ENCODE assay signal across 1 cellular context in the genomic region with DNA sequence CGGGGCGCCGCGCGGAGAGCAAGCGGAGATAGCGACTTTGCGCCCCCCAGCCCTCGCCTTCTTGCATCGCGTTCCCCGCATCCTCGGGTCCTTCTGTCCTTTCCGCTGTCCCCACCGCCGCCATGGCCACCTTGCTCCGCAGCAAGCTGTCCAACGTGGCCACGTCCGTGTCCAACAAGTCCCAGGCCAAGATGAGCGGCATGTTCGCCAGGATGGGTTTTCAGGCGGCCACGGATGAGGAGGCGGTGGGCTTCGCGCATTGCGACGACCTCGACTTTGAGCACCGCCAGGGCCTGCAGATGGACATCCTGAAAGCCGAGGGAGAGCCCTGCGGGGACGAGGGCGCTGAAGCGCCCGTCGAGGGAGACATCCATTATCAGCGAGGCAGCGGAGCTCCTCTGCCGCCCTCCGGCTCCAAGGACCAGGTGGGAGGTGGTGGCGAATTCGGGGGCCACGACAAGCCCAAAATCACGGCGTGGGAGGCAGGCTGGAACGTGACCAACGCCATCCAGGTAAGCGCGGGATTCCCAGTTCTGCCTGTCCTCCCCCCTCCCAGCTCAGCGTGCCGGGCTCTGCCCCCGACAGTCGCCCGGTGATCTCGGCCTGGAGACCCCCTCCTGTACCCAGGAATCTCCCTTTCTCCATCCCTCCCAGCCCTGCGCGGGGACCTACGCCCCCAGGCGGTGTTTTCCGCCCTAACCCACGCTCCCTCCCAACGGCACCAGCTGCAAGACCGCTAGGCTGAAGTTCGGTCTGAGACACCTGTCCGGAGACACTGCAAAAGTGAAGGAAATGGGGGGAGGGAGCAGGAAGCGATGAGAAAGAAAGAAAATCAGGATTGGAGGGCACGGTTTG.
TF ChIP-seq lines count a peak whose summit lies in the region.

No MANE protein-coding gene starts in this region.

TF ChIP-seq in WTC11, 78 proteins besides CTCF, POLR2A, EP300 and RAD21 (continued from another document and continues in another):
- TF ChIP-seq, protein P1, sequence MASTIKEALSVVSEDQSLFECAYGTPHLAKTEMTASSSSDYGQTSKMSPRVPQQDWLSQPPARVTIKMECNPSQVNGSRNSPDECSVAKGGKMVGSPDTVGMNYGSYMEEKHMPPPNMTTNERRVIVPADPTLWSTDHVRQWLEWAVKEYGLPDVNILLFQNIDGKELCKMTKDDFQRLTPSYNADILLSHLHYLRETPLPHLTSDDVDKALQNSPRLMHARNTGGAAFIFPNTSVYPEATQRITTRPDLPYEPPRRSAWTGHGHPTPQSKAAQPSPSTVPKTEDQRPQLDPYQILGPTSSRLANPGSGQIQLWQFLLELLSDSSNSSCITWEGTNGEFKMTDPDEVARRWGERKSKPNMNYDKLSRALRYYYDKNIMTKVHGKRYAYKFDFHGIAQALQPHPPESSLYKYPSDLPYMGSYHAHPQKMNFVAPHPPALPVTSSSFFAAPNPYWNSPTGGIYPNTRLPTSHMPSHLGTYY (CRISPR knock-in tag; IDR thresholded peaks at IDR 0.05) = no peak
- TF ChIP-seq, protein P2, sequence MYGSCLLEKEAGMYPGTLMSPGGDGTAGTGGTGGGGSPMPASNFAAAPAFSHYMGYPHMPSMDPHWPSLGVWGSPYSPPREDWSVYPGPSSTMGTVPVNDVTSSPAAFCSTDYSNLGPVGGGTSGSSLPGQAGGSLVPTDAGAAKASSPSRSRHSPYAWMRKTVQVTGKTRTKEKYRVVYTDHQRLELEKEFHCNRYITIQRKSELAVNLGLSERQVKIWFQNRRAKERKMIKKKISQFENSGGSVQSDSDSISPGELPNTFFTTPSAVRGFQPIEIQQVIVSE (CRISPR knock-in tag; IDR thresholded peaks at IDR 0.05; ENCODE audit: borderline replicate concordance) = no peak
- no peak for TF ChIP-seq ZNF423 (CRISPR knock-in tag; IDR thresholded peaks at IDR 0.05)
- TF ChIP-seq TEAD4 (CRISPR knock-in tag; IDR thresholded peaks at IDR 0.05) = peak; percentile 61; the same call in 1 of the 2 replicates
- TF ChIP-seq JUN (CRISPR knock-in tag; IDR thresholded peaks at IDR 0.05) = no peak
- TF ChIP-seq ZBTB21 (CRISPR knock-in tag; IDR thresholded peaks at IDR 0.05; ENCODE audit: borderline replicate concordance) = no peak
- TF ChIP-seq, protein P3, sequence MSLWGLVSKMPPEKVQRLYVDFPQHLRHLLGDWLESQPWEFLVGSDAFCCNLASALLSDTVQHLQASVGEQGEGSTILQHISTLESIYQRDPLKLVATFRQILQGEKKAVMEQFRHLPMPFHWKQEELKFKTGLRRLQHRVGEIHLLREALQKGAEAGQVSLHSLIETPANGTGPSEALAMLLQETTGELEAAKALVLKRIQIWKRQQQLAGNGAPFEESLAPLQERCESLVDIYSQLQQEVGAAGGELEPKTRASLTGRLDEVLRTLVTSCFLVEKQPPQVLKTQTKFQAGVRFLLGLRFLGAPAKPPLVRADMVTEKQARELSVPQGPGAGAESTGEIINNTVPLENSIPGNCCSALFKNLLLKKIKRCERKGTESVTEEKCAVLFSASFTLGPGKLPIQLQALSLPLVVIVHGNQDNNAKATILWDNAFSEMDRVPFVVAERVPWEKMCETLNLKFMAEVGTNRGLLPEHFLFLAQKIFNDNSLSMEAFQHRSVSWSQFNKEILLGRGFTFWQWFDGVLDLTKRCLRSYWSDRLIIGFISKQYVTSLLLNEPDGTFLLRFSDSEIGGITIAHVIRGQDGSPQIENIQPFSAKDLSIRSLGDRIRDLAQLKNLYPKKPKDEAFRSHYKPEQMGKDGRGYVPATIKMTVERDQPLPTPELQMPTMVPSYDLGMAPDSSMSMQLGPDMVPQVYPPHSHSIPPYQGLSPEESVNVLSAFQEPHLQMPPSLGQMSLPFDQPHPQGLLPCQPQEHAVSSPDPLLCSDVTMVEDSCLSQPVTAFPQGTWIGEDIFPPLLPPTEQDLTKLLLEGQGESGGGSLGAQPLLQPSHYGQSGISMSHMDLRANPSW (CRISPR knock-in tag; conservative IDR thresholded peaks at IDR 0.05; ENCODE audit: low read depth) = no peak
- TF ChIP-seq, protein P4, sequence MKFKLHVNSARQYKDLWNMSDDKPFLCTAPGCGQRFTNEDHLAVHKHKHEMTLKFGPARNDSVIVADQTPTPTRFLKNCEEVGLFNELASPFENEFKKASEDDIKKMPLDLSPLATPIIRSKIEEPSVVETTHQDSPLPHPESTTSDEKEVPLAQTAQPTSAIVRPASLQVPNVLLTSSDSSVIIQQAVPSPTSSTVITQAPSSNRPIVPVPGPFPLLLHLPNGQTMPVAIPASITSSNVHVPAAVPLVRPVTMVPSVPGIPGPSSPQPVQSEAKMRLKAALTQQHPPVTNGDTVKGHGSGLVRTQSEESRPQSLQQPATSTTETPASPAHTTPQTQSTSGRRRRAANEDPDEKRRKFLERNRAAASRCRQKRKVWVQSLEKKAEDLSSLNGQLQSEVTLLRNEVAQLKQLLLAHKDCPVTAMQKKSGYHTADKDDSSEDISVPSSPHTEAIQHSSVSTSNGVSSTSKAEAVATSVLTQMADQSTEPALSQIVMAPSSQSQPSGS (CRISPR knock-in tag; IDR thresholded peaks at IDR 0.05; ENCODE audit: borderline replicate concordance, low read depth) = no peak
- TF ChIP-seq ZNF416 (CRISPR knock-in tag; IDR thresholded peaks at IDR 0.05) = no peak
- no peak for TF ChIP-seq HMGA2 (CRISPR knock-in tag; IDR thresholded peaks at IDR 0.05)
- TF ChIP-seq, protein P5, sequence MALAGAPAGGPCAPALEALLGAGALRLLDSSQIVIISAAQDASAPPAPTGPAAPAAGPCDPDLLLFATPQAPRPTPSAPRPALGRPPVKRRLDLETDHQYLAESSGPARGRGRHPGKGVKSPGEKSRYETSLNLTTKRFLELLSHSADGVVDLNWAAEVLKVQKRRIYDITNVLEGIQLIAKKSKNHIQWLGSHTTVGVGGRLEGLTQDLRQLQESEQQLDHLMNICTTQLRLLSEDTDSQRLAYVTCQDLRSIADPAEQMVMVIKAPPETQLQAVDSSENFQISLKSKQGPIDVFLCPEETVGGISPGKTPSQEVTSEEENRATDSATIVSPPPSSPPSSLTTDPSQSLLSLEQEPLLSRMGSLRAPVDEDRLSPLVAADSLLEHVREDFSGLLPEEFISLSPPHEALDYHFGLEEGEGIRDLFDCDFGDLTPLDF (CRISPR knock-in tag; IDR thresholded peaks at IDR 0.05) = no peak
- TF ChIP-seq RORB (CRISPR knock-in tag; IDR thresholded peaks at IDR 0.05) = no peak
- TF ChIP-seq ETV6 (CRISPR knock-in tag; IDR thresholded peaks at IDR 0.05) = no peak
- no peak; the same call in 1 of the 2 replicates for TF ChIP-seq CREM (CRISPR knock-in tag; IDR thresholded peaks at IDR 0.05)
- TF ChIP-seq, protein P6, sequence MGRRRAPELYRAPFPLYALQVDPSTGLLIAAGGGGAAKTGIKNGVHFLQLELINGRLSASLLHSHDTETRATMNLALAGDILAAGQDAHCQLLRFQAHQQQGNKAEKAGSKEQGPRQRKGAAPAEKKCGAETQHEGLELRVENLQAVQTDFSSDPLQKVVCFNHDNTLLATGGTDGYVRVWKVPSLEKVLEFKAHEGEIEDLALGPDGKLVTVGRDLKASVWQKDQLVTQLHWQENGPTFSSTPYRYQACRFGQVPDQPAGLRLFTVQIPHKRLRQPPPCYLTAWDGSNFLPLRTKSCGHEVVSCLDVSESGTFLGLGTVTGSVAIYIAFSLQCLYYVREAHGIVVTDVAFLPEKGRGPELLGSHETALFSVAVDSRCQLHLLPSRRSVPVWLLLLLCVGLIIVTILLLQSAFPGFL (CRISPR knock-in tag; IDR thresholded peaks at IDR 0.05; ENCODE audit: borderline replicate concordance) = no peak
- TF ChIP-seq, protein P7, sequence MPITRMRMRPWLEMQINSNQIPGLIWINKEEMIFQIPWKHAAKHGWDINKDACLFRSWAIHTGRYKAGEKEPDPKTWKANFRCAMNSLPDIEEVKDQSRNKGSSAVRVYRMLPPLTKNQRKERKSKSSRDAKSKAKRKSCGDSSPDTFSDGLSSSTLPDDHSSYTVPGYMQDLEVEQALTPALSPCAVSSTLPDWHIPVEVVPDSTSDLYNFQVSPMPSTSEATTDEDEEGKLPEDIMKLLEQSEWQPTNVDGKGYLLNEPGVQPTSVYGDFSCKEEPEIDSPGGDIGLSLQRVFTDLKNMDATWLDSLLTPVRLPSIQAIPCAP (CRISPR knock-in tag; IDR thresholded peaks at IDR 0.05) = no peak
- TF ChIP-seq NR3C1 (CRISPR knock-in tag; conservative IDR thresholded peaks at IDR 0.05; ENCODE audit: low read depth) = 0 out of 2 replicates have a peak, but pooled peaks have one; percentile 24
- no peak for TF ChIP-seq NFATC4 (CRISPR knock-in tag; IDR thresholded peaks at IDR 0.05)
- peak; percentile 71; the same call in 1 of the 2 replicates for TF ChIP-seq FOXP1 (CRISPR knock-in tag; IDR thresholded peaks at IDR 0.05; ENCODE audit: borderline replicate concordance)
- TF ChIP-seq FOXJ3 (CRISPR knock-in tag; IDR thresholded peaks at IDR 0.05; ENCODE audit: borderline replicate concordance) = no peak
- TF ChIP-seq, protein P8, sequence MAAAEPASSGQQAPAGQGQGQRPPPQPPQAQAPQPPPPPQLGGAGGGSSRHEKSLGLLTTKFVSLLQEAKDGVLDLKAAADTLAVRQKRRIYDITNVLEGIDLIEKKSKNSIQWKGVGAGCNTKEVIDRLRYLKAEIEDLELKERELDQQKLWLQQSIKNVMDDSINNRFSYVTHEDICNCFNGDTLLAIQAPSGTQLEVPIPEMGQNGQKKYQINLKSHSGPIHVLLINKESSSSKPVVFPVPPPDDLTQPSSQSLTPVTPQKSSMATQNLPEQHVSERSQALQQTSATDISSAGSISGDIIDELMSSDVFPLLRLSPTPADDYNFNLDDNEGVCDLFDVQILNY (CRISPR knock-in tag; IDR thresholded peaks at IDR 0.05) = no peak
- TF ChIP-seq, protein P9, sequence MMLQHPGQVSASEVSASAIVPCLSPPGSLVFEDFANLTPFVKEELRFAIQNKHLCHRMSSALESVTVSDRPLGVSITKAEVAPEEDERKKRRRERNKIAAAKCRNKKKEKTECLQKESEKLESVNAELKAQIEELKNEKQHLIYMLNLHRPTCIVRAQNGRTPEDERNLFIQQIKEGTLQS (CRISPR knock-in tag; conservative IDR thresholded peaks at IDR 0.05) = no peak
- TF ChIP-seq, protein P10, sequence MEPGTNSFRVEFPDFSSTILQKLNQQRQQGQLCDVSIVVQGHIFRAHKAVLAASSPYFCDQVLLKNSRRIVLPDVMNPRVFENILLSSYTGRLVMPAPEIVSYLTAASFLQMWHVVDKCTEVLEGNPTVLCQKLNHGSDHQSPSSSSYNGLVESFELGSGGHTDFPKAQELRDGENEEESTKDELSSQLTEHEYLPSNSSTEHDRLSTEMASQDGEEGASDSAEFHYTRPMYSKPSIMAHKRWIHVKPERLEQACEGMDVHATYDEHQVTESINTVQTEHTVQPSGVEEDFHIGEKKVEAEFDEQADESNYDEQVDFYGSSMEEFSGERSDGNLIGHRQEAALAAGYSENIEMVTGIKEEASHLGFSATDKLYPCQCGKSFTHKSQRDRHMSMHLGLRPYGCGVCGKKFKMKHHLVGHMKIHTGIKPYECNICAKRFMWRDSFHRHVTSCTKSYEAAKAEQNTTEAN (CRISPR knock-in tag; IDR thresholded peaks at IDR 0.05) = no peak
- TF ChIP-seq, protein P11, sequence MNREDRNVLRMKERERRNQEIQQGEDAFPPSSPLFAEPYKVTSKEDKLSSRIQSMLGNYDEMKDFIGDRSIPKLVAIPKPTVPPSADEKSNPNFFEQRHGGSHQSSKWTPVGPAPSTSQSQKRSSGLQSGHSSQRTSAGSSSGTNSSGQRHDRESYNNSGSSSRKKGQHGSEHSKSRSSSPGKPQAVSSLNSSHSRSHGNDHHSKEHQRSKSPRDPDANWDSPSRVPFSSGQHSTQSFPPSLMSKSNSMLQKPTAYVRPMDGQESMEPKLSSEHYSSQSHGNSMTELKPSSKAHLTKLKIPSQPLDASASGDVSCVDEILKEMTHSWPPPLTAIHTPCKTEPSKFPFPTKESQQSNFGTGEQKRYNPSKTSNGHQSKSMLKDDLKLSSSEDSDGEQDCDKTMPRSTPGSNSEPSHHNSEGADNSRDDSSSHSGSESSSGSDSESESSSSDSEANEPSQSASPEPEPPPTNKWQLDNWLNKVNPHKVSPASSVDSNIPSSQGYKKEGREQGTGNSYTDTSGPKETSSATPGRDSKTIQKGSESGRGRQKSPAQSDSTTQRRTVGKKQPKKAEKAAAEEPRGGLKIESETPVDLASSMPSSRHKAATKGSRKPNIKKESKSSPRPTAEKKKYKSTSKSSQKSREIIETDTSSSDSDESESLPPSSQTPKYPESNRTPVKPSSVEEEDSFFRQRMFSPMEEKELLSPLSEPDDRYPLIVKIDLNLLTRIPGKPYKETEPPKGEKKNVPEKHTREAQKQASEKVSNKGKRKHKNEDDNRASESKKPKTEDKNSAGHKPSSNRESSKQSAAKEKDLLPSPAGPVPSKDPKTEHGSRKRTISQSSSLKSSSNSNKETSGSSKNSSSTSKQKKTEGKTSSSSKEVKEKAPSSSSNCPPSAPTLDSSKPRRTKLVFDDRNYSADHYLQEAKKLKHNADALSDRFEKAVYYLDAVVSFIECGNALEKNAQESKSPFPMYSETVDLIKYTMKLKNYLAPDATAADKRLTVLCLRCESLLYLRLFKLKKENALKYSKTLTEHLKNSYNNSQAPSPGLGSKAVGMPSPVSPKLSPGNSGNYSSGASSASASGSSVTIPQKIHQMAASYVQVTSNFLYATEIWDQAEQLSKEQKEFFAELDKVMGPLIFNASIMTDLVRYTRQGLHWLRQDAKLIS (CRISPR knock-in tag; IDR thresholded peaks at IDR 0.05; ENCODE audit: borderline replicate concordance) = no peak
- no peak for TF ChIP-seq EMX1 (CRISPR knock-in tag; IDR thresholded peaks at IDR 0.05)
- TF ChIP-seq ELF4 (CRISPR knock-in tag; IDR thresholded peaks at IDR 0.05; ENCODE audit: low read depth) = no peak
- peak; percentile 78 for TF ChIP-seq SP1 (CRISPR knock-in tag; conservative IDR thresholded peaks at IDR 0.05)
- no peak for TF ChIP-seq SMAD3 (CRISPR knock-in tag; IDR thresholded peaks at IDR 0.05; ENCODE audit: borderline replicate concordance)
- TF ChIP-seq, protein P12, sequence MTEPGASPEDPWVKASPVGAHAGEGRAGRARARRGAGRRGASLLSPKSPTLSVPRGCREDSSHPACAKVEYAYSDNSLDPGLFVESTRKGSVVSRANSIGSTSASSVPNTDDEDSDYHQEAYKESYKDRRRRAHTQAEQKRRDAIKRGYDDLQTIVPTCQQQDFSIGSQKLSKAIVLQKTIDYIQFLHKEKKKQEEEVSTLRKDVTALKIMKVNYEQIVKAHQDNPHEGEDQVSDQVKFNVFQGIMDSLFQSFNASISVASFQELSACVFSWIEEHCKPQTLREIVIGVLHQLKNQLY (CRISPR knock-in tag; IDR thresholded peaks at IDR 0.05) = no peak
- TF ChIP-seq ZNF138 (CRISPR knock-in tag; conservative IDR thresholded peaks at IDR 0.05) = no peak
- TF ChIP-seq GRHL2 (CRISPR knock-in tag; IDR thresholded peaks at IDR 0.05; ENCODE audit: insufficient replicate concordance, severe bottlenecking) = no peak
- TF ChIP-seq NFE2L1 (CRISPR knock-in tag; IDR thresholded peaks at IDR 0.05) = peak; percentile 75
- no peak for TF ChIP-seq ATF1 (CRISPR knock-in tag; IDR thresholded peaks at IDR 0.05)
